In genomic region chr2:26506279-26506678, GRCh38 we compare ENCODE assay signal across 27 cellular contexts. TPM values are rescaled to one million over a fixed set of nuclear protein-coding genes. Genes with fewer than 3 reads are reported as not detected.
"Had no signal": no experiment of that assay in that cellular context is flagged by ENCODE, and none has a peak within 500 bp of the region (broad histone marks: within the 10 kb centered on the region; RNA-seq: fewer than 3 reads in every experiment).

No MANE protein-coding gene starts in this region.

- H3K36me3 ChIP-seq: left lung, lower lobe of right lung, neutrophil, right atrium auricular region, right lobe of liver, stomach, thyroid gland, transverse colon, upper lobe of left lung, vagina had no signal

- H3K27ac ChIP-seq: hepatocyte, left lung, lower lobe of right lung, neutrophil, right atrium auricular region, right lobe of liver, stomach, testis, thyroid gland, transverse colon, upper lobe of left lung, vagina had no signal

- DNase-seq: islet precursor cell; kidney glomerular epithelial cell; left cardiac atrium; left lung; lower lobe of right lung; mammary epithelial cell; mesenchymal stem cell; naive thymus-derived CD8-positive, alpha-beta T cell; occipital lobe; right lobe of liver; stimulated activated CD4-positive, alpha-beta T cell treated with anti-CD3 and anti-CD28 coated beads, Interleukin-12 subunit alpha, Interleukin-12 subunit beta, amount 100 ng/mL, for 4 hours; stimulated activated CD4-positive, alpha-beta T cell treated with anti-CD3 and anti-CD28 coated beads, Interleukin-15, amount 100 ng/mL, for 24 hours; stimulated activated CD4-positive, alpha-beta T cell treated with anti-CD3 and anti-CD28 coated beads, Interleukin-2, amount 100 ng/mL, for 24 hours; stimulated activated CD4-positive, alpha-beta T cell treated with anti-CD3 and anti-CD28 coated beads, Interleukin-4, amount 100 ng/mL, for 1 hour; stimulated activated naive B cell treated with anti-CD40 and anti-IgM and Interleukin-4, amounts not matched to agents 10 μg/mL and 1 μg/mL and 100 μg/mL, for 72 hours; stimulated activated naive CD8-positive, alpha-beta T cell treated with anti-CD3 and anti-CD28 coated beads, Interleukin-15, Interleukin-2, amounts not matched to agents 100 U/mL and 50 U/mL, for 24 hours; stomach; testis; thyroid gland; transverse colon had no signal

- H3K79me2 ChIP-seq: hepatocyte had no signal

- H3K4me3 ChIP-seq: hepatocyte, left lung, lower lobe of right lung, right atrium auricular region, right lobe of liver, smooth muscle cell, stomach, testis, thyroid gland, transverse colon, upper lobe of left lung, vagina had no signal

- H2AFZ ChIP-seq: hepatocyte had no signal

- H3K4me2 ChIP-seq: hepatocyte, smooth muscle cell had no signal

- H3K9me3 ChIP-seq: left lung, lower lobe of right lung, neutrophil, right atrium auricular region, right lobe of liver, stomach, testis, thyroid gland, transverse colon, upper lobe of left lung, vagina had no signal

- H3K27me3 ChIP-seq: right atrium auricular region, right lobe of liver, testis, thyroid gland, transverse colon, upper lobe of left lung, vagina had no signal

RNA-seq across cellular contexts. Expression of gene OTOF, which starts 28.4 kb away (rescaled TPM):
- total RNA-seq: mammary epithelial cell, osteocyte, smooth muscle cell had no signal
- polyA plus RNA-seq: mammary epithelial cell had no signal
